Comparison of ENCODE assay signal across 8 cellular contexts in genomic region chr11:64284048-64284961, GRCh38. TPM values are rescaled to one million over a fixed set of nuclear protein-coding genes. Genes with fewer than 3 reads are reported as not detected.
DNase-seq lines count a peak whose midpoint lies in the region; ATAC-seq and TF ChIP-seq lines count a peak whose summit lies in the region.

Gene BAD (minus strand): TSS chr11:64284665. CDS start chr11:64284368, 297 bp downstream.

- H3K4me3 ChIP-seq in BJ (ENCODE audit: low read depth, low read length), result peak within 1 kb of the TSS; percentile 90

- DNase-seq in BJ (ENCODE audit: low read depth), result no peak
- DNase-seq in NCI-H526 (lab: John Stamatoyannopoulos, UW), result peak; percentile 89 to 98
- peak; percentile 95 for DNase-seq in activated CD4-positive, alpha-beta T cell treated with anti-CD3 and anti-CD28 coated beads for 48 hours
- peak; percentile 93 for DNase-seq in kidney tubule cell (ENCODE audit: low spot score)
- peak; percentile 83 to 88 for DNase-seq in stimulated activated CD4-positive, alpha-beta T cell treated with anti-CD3 and anti-CD28 coated beads, Interleukin-1b, Interleukin-23, amount 100 ng/mL, for 1 hour (ENCODE audit: low read depth in 2 of 2)

- TF ChIP-seq CTCF in BJ (IDR thresholded peaks at IDR 0.05; ENCODE audit: insufficient read depth, low read depth, low read length), result no peak

- peak within 1 kb of the TSS; percentile 96 for H3K27ac ChIP-seq in cingulate gyrus (ENCODE audit: low read depth, low read length)

- CTCF ChIA-PET in BJ (lab: Yijun Ruan, JAX), result interaction anchor here (0.6 to 9.2 kb wide), 9 partner anchors 12 to 71 kb away, joined by 3 to 88 read pairs (median 4); partner anchors contain the start of gene CATSPERZ

- POLR2A ChIA-PET in BJ (lab: Charles Lee), result no interaction called here

- no peaks in the 10 kb centered on the region for H3K27me3 ChIP-seq in BJ (ENCODE audit: control insufficient read depth, insufficient read depth, low read length)

- H3K36me3 ChIP-seq in BJ (ENCODE audit: control insufficient read depth, insufficient read depth, low read length), result 0 out of 2 replicates have a peak, but pooled peaks cover 1% of the 10 kb centered on the region

- ATAC-seq in GM19324 (IDR thresholded peaks at IDR 0.05; ENCODE audit: low FRiP score, unreplicated experiment) (peak; percentile 50), HG03460 (IDR thresholded peaks at IDR 0.05; ENCODE audit: unreplicated experiment) (peak; percentile 63)

RNA-seq across cellular contexts. Expression of gene BAD, which starts in this region (rescaled TPM):
- 62.3 and 85.3 TPM in 2 replicates for polyA plus RNA-seq in BJ (2011; rRNA removed)
- polyA minus RNA-seq in BJ (2011; rRNA and poly(A)+ RNA removed), result 8.1 and 16.9 TPM in 2 replicates
